20 cellular contexts compared by ENCODE assay signal in the genomic region with DNA sequence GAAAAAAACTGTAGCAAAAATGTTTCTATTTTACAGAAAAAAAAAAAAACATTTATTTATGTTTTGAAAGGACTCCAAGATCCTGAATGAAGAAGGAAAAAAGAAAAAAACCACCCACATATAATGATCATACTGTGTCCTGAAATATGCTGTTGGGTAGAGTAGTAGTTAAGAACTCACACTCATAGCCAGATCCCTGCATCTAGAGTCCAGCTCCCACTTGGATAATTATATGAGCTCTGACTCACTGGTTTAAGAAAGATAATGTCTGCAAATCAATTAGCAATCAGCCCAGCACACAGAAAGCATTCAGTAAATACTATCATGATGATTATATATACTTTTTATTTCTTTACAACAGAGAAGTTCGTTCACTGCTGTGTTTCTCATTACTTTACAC. TPM values are rescaled to one million over a fixed set of nuclear protein-coding genes. Genes with fewer than 3 reads are reported as not detected.
"Had no signal": no experiment of that assay in that cellular context is flagged by ENCODE, and none has a peak within 500 bp of the region (broad histone marks: within the 10 kb centered on the region; RNA-seq: fewer than 3 reads in every experiment).

No MANE protein-coding gene starts in this region.

- H3K4me3 Mint-ChIP-seq: activated naive CD8-positive, alpha-beta T cell; brain; central memory CD8-positive, alpha-beta T cell; naive B cell had no signal

- H3K27ac Mint-ChIP-seq: activated naive CD8-positive, alpha-beta T cell; naive B cell had no signal

- H3K4me3 ChIP-seq: esophagus muscularis mucosa, heart right ventricle, mucosa of descending colon, SK-N-MC, upper lobe of left lung had no signal

- H3K9me3 Mint-ChIP-seq: brain; central memory CD8-positive, alpha-beta T cell had no signal

- DNase-seq: activated CD4-positive, alpha-beta T cell treated with anti-CD3 and anti-CD28 coated beads, Interleukin-2, amount 50 U/mL, for 4 hours; activated gamma-delta T cell; amniotic stem cell; effector CD4-positive, alpha-beta T cell; heart right ventricle; left ventricle myocardium superior; mucosa of descending colon; naive B cell; stimulated activated naive CD8-positive, alpha-beta T cell treated with anti-CD3 and anti-CD28 coated beads, Interleukin-15, Interleukin-2, amounts not matched to agents 100 U/mL and 50 U/mL, for 24 hours; upper lobe of left lung; WERI-Rb-1 had no signal

- H3K79me2 ChIP-seq: parathyroid adenoma had no signal

- H3K9me3 ChIP-seq: esophagus muscularis mucosa, heart right ventricle, mucosa of descending colon, upper lobe of left lung had no signal

- H3K4me1 Mint-ChIP-seq: brain; central memory CD8-positive, alpha-beta T cell; naive B cell had no signal

- H3K36me3 Mint-ChIP-seq: activated naive CD8-positive, alpha-beta T cell; brain; naive B cell had no signal

- ATAC-seq: left ventricle myocardium superior; mucosa of descending colon; stimulated activated naive CD8-positive, alpha-beta T cell treated with anti-CD3 and anti-CD28 coated beads, Interleukin-15, Interleukin-2, amounts not matched to agents 100 U/mL and 50 U/mL, for 24 hours had no signal

- H2AFZ ChIP-seq: parathyroid adenoma had no signal

- H3K4me1 ChIP-seq: esophagus muscularis mucosa, parathyroid adenoma, upper lobe of left lung had no signal

- H3K27me3 Mint-ChIP-seq: activated naive CD8-positive, alpha-beta T cell; naive B cell had no signal

- H3K9ac ChIP-seq: parathyroid adenoma had no signal

- H3K27me3 ChIP-seq: esophagus muscularis mucosa, heart right ventricle, upper lobe of left lung had no signal

- H3K27ac ChIP-seq: esophagus muscularis mucosa, parathyroid adenoma, SK-N-MC, upper lobe of left lung, WERI-Rb-1 had no signal

RNA-seq across cellular contexts. Expression of a gene that starts 46.7 kb away (rescaled TPM):
- total RNA-seq: activated CD8-positive, alpha-beta memory T cell treated with anti-CD3 and anti-CD28 coated beads for 36 hours; endothelial cell of umbilical vein; T-helper 2 cell treated with Interferon-gamma antibody and Interleukin-4, amounts not matched to agents 100 ng/mL and 5 ng/mL, for 36 hours had no signal
- polyA plus RNA-seq: endothelial cell of umbilical vein had no signal
